1 cellular context compared by ENCODE assay signal in genomic region chr7:87013136-87013840, GRCh38.
TF ChIP-seq lines count a peak whose summit lies in the region.

No MANE protein-coding gene starts in this region.

TF ChIP-seq in WTC11, 78 proteins besides CTCF, POLR2A, EP300 and RAD21 (continued from another document):
- TF ChIP-seq, protein P1, sequence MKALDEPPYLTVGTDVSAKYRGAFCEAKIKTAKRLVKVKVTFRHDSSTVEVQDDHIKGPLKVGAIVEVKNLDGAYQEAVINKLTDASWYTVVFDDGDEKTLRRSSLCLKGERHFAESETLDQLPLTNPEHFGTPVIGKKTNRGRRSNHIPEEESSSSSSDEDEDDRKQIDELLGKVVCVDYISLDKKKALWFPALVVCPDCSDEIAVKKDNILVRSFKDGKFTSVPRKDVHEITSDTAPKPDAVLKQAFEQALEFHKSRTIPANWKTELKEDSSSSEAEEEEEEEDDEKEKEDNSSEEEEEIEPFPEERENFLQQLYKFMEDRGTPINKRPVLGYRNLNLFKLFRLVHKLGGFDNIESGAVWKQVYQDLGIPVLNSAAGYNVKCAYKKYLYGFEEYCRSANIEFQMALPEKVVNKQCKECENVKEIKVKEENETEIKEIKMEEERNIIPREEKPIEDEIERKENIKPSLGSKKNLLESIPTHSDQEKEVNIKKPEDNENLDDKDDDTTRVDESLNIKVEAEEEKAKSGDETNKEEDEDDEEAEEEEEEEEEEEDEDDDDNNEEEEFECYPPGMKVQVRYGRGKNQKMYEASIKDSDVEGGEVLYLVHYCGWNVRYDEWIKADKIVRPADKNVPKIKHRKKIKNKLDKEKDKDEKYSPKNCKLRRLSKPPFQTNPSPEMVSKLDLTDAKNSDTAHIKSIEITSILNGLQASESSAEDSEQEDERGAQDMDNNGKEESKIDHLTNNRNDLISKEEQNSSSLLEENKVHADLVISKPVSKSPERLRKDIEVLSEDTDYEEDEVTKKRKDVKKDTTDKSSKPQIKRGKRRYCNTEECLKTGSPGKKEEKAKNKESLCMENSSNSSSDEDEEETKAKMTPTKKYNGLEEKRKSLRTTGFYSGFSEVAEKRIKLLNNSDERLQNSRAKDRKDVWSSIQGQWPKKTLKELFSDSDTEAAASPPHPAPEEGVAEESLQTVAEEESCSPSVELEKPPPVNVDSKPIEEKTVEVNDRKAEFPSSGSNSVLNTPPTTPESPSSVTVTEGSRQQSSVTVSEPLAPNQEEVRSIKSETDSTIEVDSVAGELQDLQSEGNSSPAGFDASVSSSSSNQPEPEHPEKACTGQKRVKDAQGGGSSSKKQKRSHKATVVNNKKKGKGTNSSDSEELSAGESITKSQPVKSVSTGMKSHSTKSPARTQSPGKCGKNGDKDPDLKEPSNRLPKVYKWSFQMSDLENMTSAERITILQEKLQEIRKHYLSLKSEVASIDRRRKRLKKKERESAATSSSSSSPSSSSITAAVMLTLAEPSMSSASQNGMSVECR (CRISPR knock-in tag; IDR thresholded peaks at IDR 0.05; ENCODE audit: borderline replicate concordance) = no peak
- TF ChIP-seq ZNF416 (CRISPR knock-in tag; IDR thresholded peaks at IDR 0.05) (no peak), E2F4 (CRISPR knock-in tag; IDR thresholded peaks at IDR 0.05; ENCODE audit: borderline replicate concordance, low read depth) (no peak), NR3C1 (CRISPR knock-in tag; conservative IDR thresholded peaks at IDR 0.05; ENCODE audit: low read depth) (no peak), ZNF121 (CRISPR knock-in tag; IDR thresholded peaks at IDR 0.05) (no peak), RELA (CRISPR knock-in tag; IDR thresholded peaks at IDR 0.05; ENCODE audit: borderline replicate concordance) (no peak)
TF ChIP-seq in WTC11: peak in this region for 0.
